34 cellular contexts compared by ENCODE assay signal in the genomic region with DNA sequence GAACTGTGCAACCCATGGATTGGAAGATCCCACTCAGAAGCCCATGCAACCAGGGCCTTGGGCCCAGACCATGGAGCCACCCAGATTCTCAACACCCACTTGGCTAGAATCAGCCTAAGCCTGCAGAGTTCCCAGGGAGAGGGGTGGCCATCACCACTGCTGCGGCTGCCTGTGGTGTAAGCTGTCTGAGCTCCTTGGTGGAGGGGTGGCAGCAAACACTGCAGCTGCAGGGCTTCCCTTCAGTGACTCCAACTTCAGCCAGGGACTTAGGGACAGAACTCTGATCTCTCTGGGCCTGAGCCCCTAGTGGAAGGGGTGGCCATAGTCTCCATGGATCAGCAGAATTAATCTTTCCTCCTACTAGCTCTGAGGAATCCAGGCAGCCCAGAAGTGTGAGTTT.
"Had no signal": no experiment of that assay in that cellular context is flagged by ENCODE, and none has a peak within 500 bp of the region (broad histone marks: within the 10 kb centered on the region; RNA-seq: fewer than 3 reads in every experiment).

No MANE protein-coding gene starts in this region.

- DNase-seq: activated effector memory CD4-positive, alpha-beta T cell treated with anti-CD3 and anti-CD28 coated beads, Interleukin-2, amount 50 U/mL, for 16 hours; activated effector memory CD4-positive, alpha-beta T cell treated with Interleukin-2 at 50 U/mL for 16 hours; activated gamma-delta T cell; activated gamma-delta T cell treated with Interleukin-2 at 50 U/mL for 16 hours; activated naive CD4-positive, alpha-beta T cell; activated naive CD4-positive, alpha-beta T cell treated with anti-CD3 and anti-CD28 coated beads for 36 hours; activated naive CD4-positive, alpha-beta T cell treated with anti-CD3 and anti-CD28 coated beads, Interleukin-2, amount 10 ng/mL, durations not matched to agents 7 days and 5 days; activated naive CD4-positive, alpha-beta T cell treated with anti-CD3 and anti-CD28 coated beads, Interleukin-2, amount 50 U/mL, for 16 hours; activated naive CD4-positive, alpha-beta T cell treated with Interleukin-2 at 50 U/mL for 16 hours; activated naive CD8-positive, alpha-beta T cell treated with anti-CD3 and anti-CD28 coated beads for 36 hours; activated naive CD8-positive, alpha-beta T cell treated with anti-CD3 and anti-CD28 coated beads, Interleukin-2, amount 10 ng/mL, durations not matched to agents 7 days and 5 days; activated naive CD8-positive, alpha-beta T cell treated with anti-CD3 and anti-CD28 coated beads, Interleukin-2, amount 50 U/mL, for 24 hours; activated T-cell treated with anti-CD3 and anti-CD28 coated beads, Interleukin-2, amount 50 U/mL, for 1 hour; activated T-cell treated with anti-CD3 and anti-CD28 coated beads, Interleukin-2, amount 50 U/mL, for 24 hours; activated T-cell treated with anti-CD3 and anti-CD28 coated beads, Interleukin-2, amount 50 U/mL, for 4 hours; activated T-cell treated with anti-CD3 and anti-CD28 coated beads, Interleukin-2, amount 50 U/mL, for 48 hours; activated T-cell treated with anti-CD3 and anti-CD28 coated beads, Interleukin-2, amount 50 U/mL, for 72 hours; adrenal gland; amniotic stem cell; amygdala; anterior cingulate cortex; aorta; body of pancreas; brain microvascular endothelial cell; caudate nucleus; central memory CD4-positive, alpha-beta T cell; cerebellar nuclear complex had no signal

- H3K9me3 ChIP-seq: adrenal gland, ascending aorta, body of pancreas had no signal

- ATAC-seq: activated naive CD4-positive, alpha-beta T cell treated with anti-CD3 and anti-CD28 coated beads, Interleukin-2, amount 50 U/mL, for 72 hours; activated naive CD8-positive, alpha-beta T cell treated with anti-CD3 and anti-CD28 coated beads, Interleukin-2, amount 50 U/mL, for 24 hours; activated T-cell treated with anti-CD3 and anti-CD28 coated beads, Interleukin-2, amount 50 U/mL, for 4 hours; activated T-cell treated with anti-CD3 and anti-CD28 coated beads, Interleukin-2, amount 50 U/mL, for 72 hours; activated T-helper 17 cell treated with anti-CD3 and anti-CD28 coated beads, Interleukin-2, amount 50 U/mL, for 72 hours; body of pancreas had no signal

- H3K4me3 ChIP-seq: adrenal gland, ascending aorta, body of pancreas, breast epithelium, cardiac muscle cell had no signal

- H3K4me1 ChIP-seq: adrenal gland, ascending aorta, body of pancreas, breast epithelium had no signal

- H3K27ac ChIP-seq: adrenal gland, ascending aorta, body of pancreas, brain microvascular endothelial cell, breast epithelium, cardiac muscle cell had no signal

- H3K27me3 ChIP-seq: adrenal gland, ascending aorta, body of pancreas, brain microvascular endothelial cell, breast epithelium, cardiac muscle cell had no signal

- H3K36me3 ChIP-seq: adrenal gland, ascending aorta, brain microvascular endothelial cell, breast epithelium, cardiac muscle cell had no signal

- FAIRE-seq: astrocyte, bronchial epithelial cell had no signal
